In the genomic region with DNA sequence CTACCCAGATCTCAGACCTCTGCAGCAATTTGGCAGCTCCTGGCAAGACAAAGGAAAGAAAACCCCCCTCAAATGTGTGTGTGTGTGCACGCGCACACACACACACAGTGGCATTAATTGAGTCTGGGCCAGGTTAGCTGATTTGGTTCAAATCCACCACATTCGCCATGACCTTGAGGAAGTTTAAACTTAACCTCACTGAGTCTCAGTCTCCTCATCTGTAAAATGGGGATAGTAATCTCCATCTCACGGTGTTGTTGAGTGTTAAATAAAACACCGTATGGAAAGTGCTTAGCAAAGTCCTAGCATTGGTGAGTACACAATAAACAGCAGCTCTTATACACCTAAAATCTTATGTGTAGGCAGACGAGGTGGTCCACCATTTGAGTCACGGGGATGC, we compare ENCODE assay signal across 17 cellular contexts. TPM values are rescaled to one million over a fixed set of nuclear protein-coding genes. Genes with fewer than 3 reads are reported as not detected.
A peak's percentile ranks its signal among the peaks of the same experiment; 100 is the strongest.
DNase-seq lines count a peak whose midpoint lies in the region; ATAC-seq, FAIRE-seq and TF ChIP-seq lines count a peak whose summit lies in the region.
"Had no signal": no experiment of that assay in that cellular context is flagged by ENCODE, and none has a peak within 500 bp of the region (broad histone marks: within the 10 kb centered on the region; RNA-seq: fewer than 3 reads in every experiment).

No MANE protein-coding gene starts in this region.

- TF ChIP-seq CTCF in A549 (IDR thresholded peaks at IDR 0.05) (no peak), WERI-Rb-1 (IDR thresholded peaks at IDR 0.05; ENCODE audit: low read depth, low read length) (no peak), esophagus muscularis mucosa (IDR thresholded peaks at IDR 0.05) (no peak)

- H3K9me3 ChIP-seq in A549 (no peaks in the 10 kb centered on the region), BLaER1 (no peaks in the 10 kb centered on the region; the same call in 1 of the 2 replicates), WERI-Rb-1 (ENCODE audit: severe bottlenecking) (no peaks in the 10 kb centered on the region), neuronal stem cell (replicated peaks in 1 of 2; ENCODE audit: control insufficient read depth in 2 of 2, insufficient read depth in 1 of 2, low read depth in 1 of 2, low read length in 2 of 2) (no peaks in the 10 kb centered on the region), esophagus muscularis mucosa (no peaks in the 10 kb centered on the region)
- H3K9me3 ChIP-seq: BE2C, Caco-2 had no signal

- no peak overlapping the region for H2BK5ac ChIP-seq in neuronal stem cell (ENCODE audit: low read length)

- CTCF ChIA-PET in A549 (lab: Yijun Ruan, JAX): interaction anchor here (0.8 to 3.1 kb wide), 6 partner anchors 9 to 93 kb away, joined by 3 to 23 read pairs (median 4); no protein-coding TSS in a partner anchor

- peak overlapping the region; percentile 70 for H3K18ac ChIP-seq in neuronal stem cell (ENCODE audit: low read length)

- H2AFZ ChIP-seq in neuronal stem cell (ENCODE audit: low read length): no peak overlapping the region
- H2AFZ ChIP-seq: GM23248 had no signal

- POLR2A ChIA-PET in A549 (lab: Yijun Ruan, JAX): no interaction called here

- no peak overlapping the region for H4K91ac ChIP-seq in neuronal stem cell (ENCODE audit: low read depth, low read length, poor library complexity)

- ATAC-seq in A549: no peak
- ATAC-seq: CD8-positive, alpha-beta T cell had no signal

- H3K27ac ChIP-seq in A549: no peak overlapping the region
- H3K27ac ChIP-seq in BLaER1: no peak overlapping the region
- H3K27ac ChIP-seq in WERI-Rb-1: peak overlapping the region; percentile 40; the same call in 1 of the 2 replicates
- no peak overlapping the region for H3K27ac ChIP-seq in neuronal stem cell (replicated peaks; ENCODE audit: low read length)
- H3K27ac ChIP-seq in esophagus muscularis mucosa (replicated peaks in 1 of 4): no peak overlapping the region
- H3K27ac ChIP-seq: C4-2B, GM23248 had no signal

- TF ChIP-seq EP300 in A549 (IDR thresholded peaks at IDR 0.05) (no peak), esophagus muscularis mucosa (IDR thresholded peaks at IDR 0.05) (no peak)

- no peak overlapping the region for H3K14ac ChIP-seq in neuronal stem cell (ENCODE audit: low read length)

- no peak overlapping the region for H3K9ac ChIP-seq in BLaER1
- H3K9ac ChIP-seq in neuronal stem cell (ENCODE audit: low read depth, low read length, poor library complexity): no peak overlapping the region
- H3K9ac ChIP-seq: GM23248 had no signal

- no peaks in the 10 kb centered on the region for H4K20me1 ChIP-seq in BLaER1

- no peak for FAIRE-seq in A549 (lab: Jason Lieb, UNC)
- FAIRE-seq: A204.1, GM12878, GM19239 had no signal

- no peaks in the 10 kb centered on the region for H3K36me3 ChIP-seq in BLaER1
- peaks cover 41% of the 10 kb centered on the region for H3K36me3 ChIP-seq in WERI-Rb-1
- no peaks in the 10 kb centered on the region for H3K36me3 ChIP-seq in neuronal stem cell (replicated peaks in 1 of 2; ENCODE audit: control insufficient read depth in 2 of 2, insufficient read depth in 2 of 2, low read length in 2 of 2)
- peaks cover 0 to 4% (median 2%) of the 10 kb centered on the region in 4 donors for H3K36me3 ChIP-seq in esophagus muscularis mucosa
- H3K36me3 ChIP-seq: BE2C had no signal

- DNase-seq in A549 (ENCODE audit: low read depth in 1 of 2, low spot score in 1 of 2) (no peak), WERI-Rb-1 (no peak), neuronal stem cell (ENCODE audit: low spot score) (no peak), NCI-H2107 (lab: John Stamatoyannopoulos, UW) (no peak), esophagus muscularis mucosa (ENCODE audit: extremely low spot score) (no peak)
- DNase-seq: DMS 273 treated with DMSO at 0.1 percent for 48 hours, DMS79 had no signal

- H2AK5ac ChIP-seq in neuronal stem cell (ENCODE audit: low read depth, low read length): no peak overlapping the region

- H3K79me1 ChIP-seq in neuronal stem cell (ENCODE audit: low read depth, low read length): no peaks in the 10 kb centered on the region

- no peak for TF ChIP-seq RAD21 in A549 (conservative IDR thresholded peaks at IDR 0.05 in 1 of 2, IDR thresholded peaks at IDR 0.05 in 1 of 2)

- H2BK12ac ChIP-seq in neuronal stem cell (ENCODE audit: low read length): no peak overlapping the region

- H4K8ac ChIP-seq in neuronal stem cell (ENCODE audit: low read depth, low read length): no peak overlapping the region

- no peaks in the 10 kb centered on the region for H3K27me3 ChIP-seq in BLaER1
- H3K27me3 ChIP-seq in WERI-Rb-1 (ENCODE audit: insufficient read depth, low read depth, severe bottlenecking): no peaks in the 10 kb centered on the region
- no peaks in the 10 kb centered on the region for H3K27me3 ChIP-seq in neuronal stem cell (ENCODE audit: control insufficient read depth in 3 of 3, insufficient read depth in 3 of 3, low read depth in 1 of 3, low read length in 3 of 3)
- no peaks in the 10 kb centered on the region for H3K27me3 ChIP-seq in esophagus muscularis mucosa
- H3K27me3 ChIP-seq: BE2C had no signal

- H3K4me1 ChIP-seq in A549: peaks cover 14% of the 10 kb centered on the region; the same call in 2 of the 3 replicates
- H3K4me1 ChIP-seq in BLaER1: peaks cover 90% of the 10 kb centered on the region
- peaks cover 8 to 20% of the 10 kb centered on the region in 2 donors for H3K4me1 ChIP-seq in neuronal stem cell (ENCODE audit: control insufficient read depth in 2 of 2, insufficient read depth in 1 of 2, low read depth in 1 of 2, low read length in 2 of 2)
- peaks cover 0 to 47% (median 35%) of the 10 kb centered on the region in 4 donors for H3K4me1 ChIP-seq in esophagus muscularis mucosa
- H3K4me1 ChIP-seq: BE2C had no signal

- TF ChIP-seq POLR2A in A549 (IDR thresholded peaks at IDR 0.05; ENCODE audit: low read length) (no peak), esophagus muscularis mucosa (IDR thresholded peaks at IDR 0.05; ENCODE audit: low read depth) (no peak)

- H3K4me3 ChIP-seq in A549: no peak overlapping the region
- H3K4me3 ChIP-seq in BLaER1: no peak overlapping the region
- no peak overlapping the region for H3K4me3 ChIP-seq in WERI-Rb-1 (ENCODE audit: low read depth, low read length)
- no peak overlapping the region for H3K4me3 ChIP-seq in neuronal stem cell (ENCODE audit: low read length in 2 of 2)
- no peak overlapping the region for H3K4me3 ChIP-seq in esophagus muscularis mucosa
- H3K4me3 ChIP-seq: GM12878, GM23248 had no signal

- no peak overlapping the region for H3K23ac ChIP-seq in neuronal stem cell (ENCODE audit: low read depth, low read length, poor library complexity)

- intact Hi-C loops in esophagus muscularis mucosa (cut with DNase I): loop anchor here (5.0 kb wide), 1 partner anchor 44 kb away; no protein-coding TSS in a partner anchor

- WGBS in A549 (ENCODE audit: missing lambda C conversion rate): 84% methylated on average over 7 of the region's 7 CpGs
- no CpG with 5 or more reads among the region's 7 CpGs for WGBS in neuronal stem cell (ENCODE audit: extremely low coverage in 2 of 2, insufficient read length in 2 of 2, insufficient replicate concordance in 1 of 2), 2 donors
- WGBS in esophagus muscularis mucosa: 85% methylated on average over 7 of the region's 7 CpGs

- no peak overlapping the region for H2BK15ac ChIP-seq in neuronal stem cell (ENCODE audit: low read length)

- H3K4me2 ChIP-seq in A549: no peak overlapping the region
- peak overlapping the region; percentile 64; the same call in 1 of the 2 replicates for H3K4me2 ChIP-seq in BLaER1
- H3K4me2 ChIP-seq in neuronal stem cell (ENCODE audit: insufficient read depth, low read length, poor library complexity, severe bottlenecking): no peak overlapping the region

- H2BK120ac ChIP-seq in neuronal stem cell (ENCODE audit: low read depth, low read length): no peak overlapping the region

- H3K4ac ChIP-seq in neuronal stem cell (ENCODE audit: low read length): no peak overlapping the region

TF ChIP-seq in A549, 52 proteins besides CTCF, POLR2A, EP300 and RAD21:
- TF ChIP-seq ESRRA (IDR thresholded peaks at IDR 0.05; ENCODE audit: borderline replicate concordance, low read length) (0 out of 2 replicates have a peak, but pooled peaks have one; percentile 22), GATA3 (IDR thresholded peaks at IDR 0.05; ENCODE audit: borderline replicate concordance) (no peak)

RNA-seq across cellular contexts. Expression of gene LOXL4, which starts 4.9 kb away (rescaled TPM):
- polyA plus RNA-seq in A549 (2011; rRNA removed) (2.1 and 2.3 TPM in 2 replicates), A549 (2017; fragmentation: RNase III; extraction: RNeasy Plus Mini Kit Qiagen cat#74134 plus additional on column Dnase treatment) (1.6 to 2.4 TPM (median 2.0 TPM) in 3 replicates)
- 0.73 and 1.1 TPM in 2 replicates for polyA plus RNA-seq in A549 (2012; cell fraction: cytosol; rRNA removed)
- 1.5 and 1.9 TPM in 2 replicates for polyA plus RNA-seq in A549 (2012; cell fraction: nucleus; rRNA removed)
- polyA minus RNA-seq in A549 (2011; rRNA and poly(A)+ RNA removed): 1.8 and 3.0 TPM in 2 replicates
- polyA plus RNA-seq in neuronal stem cell (2013, experiment 1 of 2): 1.9 TPM
- 1.9 TPM for polyA plus RNA-seq in neuronal stem cell (2013, experiment 2 of 2)
- 10 to 100 TPM in 2 of 4 donors, 1 to 10 TPM in 2; 9.4 to 19.4 (median 12.6) TPM for total RNA-seq in esophagus muscularis mucosa
- total RNA-seq: CD4-positive, CD25-positive, alpha-beta regulatory T cell had no signal
